23 cellular contexts compared by ENCODE assay signal in genomic region chr2:119227346-119227745, GRCh38. TPM values are rescaled to one million over a fixed set of nuclear protein-coding genes. Genes with fewer than 3 reads are reported as not detected.
"Had no signal": no experiment of that assay in that cellular context is flagged by ENCODE, and none has a peak within 500 bp of the region (broad histone marks: within the 10 kb centered on the region; RNA-seq: fewer than 3 reads in every experiment).

No MANE protein-coding gene starts in this region.

- H3K4me3 ChIP-seq: hepatocyte, left lung, lower lobe of right lung, right atrium auricular region, right lobe of liver, smooth muscle cell, tibial nerve, uterus had no signal

- ATAC-seq: left colon; left lung; lower lobe of right lung; naive thymus-derived CD8-positive, alpha-beta T cell; right lobe of liver; stimulated activated memory B cell treated with anti-CD40 and anti-IgM and Interleukin-4, amounts not matched to agents 10 μg/mL and 1 μg/mL and 100 μg/mL, for 72 hours; stimulated activated naive CD8-positive, alpha-beta T cell treated with anti-CD3 and anti-CD28 coated beads, Interleukin-15, amount 100 ng/mL, for 72 hours had no signal

- H3K27me3 ChIP-seq: right atrium auricular region, right lobe of liver, uterus had no signal

- H3K36me3 ChIP-seq: left lung, lower lobe of right lung, right atrium auricular region, tibial nerve, uterus had no signal

- DNase-seq: kidney glomerular epithelial cell; left colon; left lung; lower lobe of right lung; mammary epithelial cell; mesenchymal stem cell; naive thymus-derived CD8-positive, alpha-beta T cell; nucleus accumbens; right lobe of liver; stimulated activated CD4-positive, alpha-beta T cell treated with anti-CD3 and anti-CD28 coated beads, Interleukin-1b, Interleukin-23, amount 100 ng/mL, for 48 hours; stimulated activated CD4-positive, alpha-beta T cell treated with anti-CD3 and anti-CD28 coated beads, Interleukin-2, amount 100 ng/mL, for 48 hours; stimulated activated CD4-positive, alpha-beta T cell treated with anti-CD3 and anti-CD28 coated beads, Interleukin-4, amount 100 ng/mL, for 4 hours; stimulated activated CD8-positive, alpha-beta memory T cell treated with anti-CD3 and anti-CD28 coated beads, Interleukin-4, amount 100 ng/mL, for 48 hours; stimulated activated naive CD4-positive, alpha-beta T cell treated with Interleukin-2 at 50 U/mL for 16 hours; stimulated activated naive CD8-positive, alpha-beta T cell treated with anti-CD3 and anti-CD28 coated beads, Interleukin-15, amount 100 ng/mL, for 72 hours; substantia nigra; uterus had no signal

- H3K9me3 ChIP-seq: left lung, lower lobe of right lung, right atrium auricular region, right lobe of liver, tibial nerve, uterus had no signal

- H3K27ac ChIP-seq: hepatocyte, left lung, lower lobe of right lung, parathyroid adenoma, right atrium auricular region, right lobe of liver, tibial nerve, uterus had no signal

RNA-seq across cellular contexts. Expression of gene STEAP3, which starts 3.7 kb away (rescaled TPM):
- total RNA-seq: naive thymus-derived CD8-positive, alpha-beta T cell had no signal
